16 cellular contexts compared by ENCODE assay signal in the genomic region with DNA sequence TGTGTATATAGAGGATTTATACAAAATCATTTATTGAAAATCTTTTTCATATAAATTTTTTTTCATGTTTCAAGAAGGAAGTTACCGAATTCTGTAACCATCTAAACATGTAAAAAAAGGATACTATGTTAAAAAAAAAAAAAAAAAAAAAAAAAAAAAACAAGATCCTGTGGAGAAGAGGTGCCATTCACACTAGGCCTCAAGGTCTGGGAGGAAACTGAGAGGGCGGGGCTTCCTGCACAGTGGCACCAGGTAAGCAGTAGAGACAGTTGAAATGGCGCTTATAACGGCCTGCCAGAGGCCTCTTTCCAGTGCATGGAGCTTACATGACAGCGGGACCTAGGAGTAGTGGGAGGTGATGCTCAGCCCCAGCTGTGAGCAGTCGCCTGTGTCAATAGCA. TPM values are rescaled to one million over a fixed set of nuclear protein-coding genes. Genes with fewer than 3 reads are reported as not detected.
DNase-seq lines count a peak whose midpoint lies in the region; ATAC-seq and TF ChIP-seq lines count a peak whose summit lies in the region.
"Had no signal": no experiment of that assay in that cellular context is flagged by ENCODE, and none has a peak within 500 bp of the region (broad histone marks: within the 10 kb centered on the region; RNA-seq: fewer than 3 reads in every experiment).

No MANE protein-coding gene starts in this region.

- no peak overlapping the region for H2AFZ ChIP-seq in neural progenitor cell (replicated peaks)

- no peak overlapping the region for H3K9ac ChIP-seq in neural progenitor cell
- H3K9ac ChIP-seq: SK-N-SH had no signal

- no peaks in the 10 kb centered on the region for H4K20me1 ChIP-seq in neural progenitor cell (ENCODE audit: low read depth)

- H3K9me3 Mint-ChIP-seq in neural progenitor cell: peaks cover 3% of the 10 kb centered on the region

- H3K79me2 ChIP-seq in neural progenitor cell (ENCODE audit: low read depth): no peaks in the 10 kb centered on the region

- POLR2A ChIA-PET in HEK293 (lab: Yijun Ruan, JAX): interaction anchor here (2.2 kb wide), 1 partner anchor 18 kb away, joined by 9 read pairs; the partner anchor contains the start of genes OFD1 and TRAPPC2

- no peaks in the 10 kb centered on the region for H3K27me3 ChIP-seq in neural progenitor cell
- H3K27me3 ChIP-seq: upper lobe of left lung had no signal

- H3K4me3 Mint-ChIP-seq in neural progenitor cell: no peak overlapping the region

- H3K9me3 ChIP-seq in HEK293 (ENCODE audit: control insufficient read depth, insufficient read depth, low read depth, low read length) (no peaks in the 10 kb centered on the region), neural progenitor cell (ENCODE audit: low read depth) (no peaks in the 10 kb centered on the region)
- H3K9me3 ChIP-seq: SK-N-SH, upper lobe of left lung had no signal

- no peaks in the 10 kb centered on the region for H3F3A ChIP-seq in neural progenitor cell (ENCODE audit: low read depth)

- TF ChIP-seq CTCF in HEK293 (tag by site-specific recombination; IDR thresholded peaks at IDR 0.05) (no peak), neural progenitor cell (IDR thresholded peaks at IDR 0.05) (no peak)

- peaks cover 22% of the 10 kb centered on the region for H3K36me3 Mint-ChIP-seq in neural progenitor cell

- CTCF ChIA-PET in HEK293 (lab: Yijun Ruan, JAX): interaction anchor here (0.6 to 1.3 kb wide), 2 partner anchors 15 to 20 kb away, joined by 3 read pairs; no protein-coding TSS in a partner anchor

- peaks cover 72 to 79% of the 10 kb centered on the region in 2 experiments for H3K36me3 ChIP-seq in HEK293 (ENCODE audit: control insufficient read depth in 2 of 2, insufficient read depth in 1 of 2, low read length in 2 of 2)
- H3K36me3 ChIP-seq in neural progenitor cell: peaks cover 5% of the 10 kb centered on the region

- H3K27me3 Mint-ChIP-seq in neural progenitor cell (ENCODE audit: insufficient read depth, low read depth): no peaks in the 10 kb centered on the region

- DNase-seq in activated T-cell treated with anti-CD3 and anti-CD28 coated beads, Interleukin-2, amount 50 U/mL, for 1 hour: peak; percentile 31
- DNase-seq in activated T-cell treated with anti-CD3 and anti-CD28 coated beads for 4 hours: no peak
- DNase-seq in activated effector memory CD4-positive, alpha-beta T cell treated with anti-CD3 and anti-CD28 coated beads, Interleukin-2, amount 50 U/mL, for 16 hours: peak; percentile 77
- DNase-seq in neural progenitor cell (ENCODE audit: low spot score): no peak
- DNase-seq in NCI-H446 treated with DMSO at 0.1 percent for 48 hours (lab: John Stamatoyannopoulos, UW): no peak
- no peak for DNase-seq in DMS 273 (lab: John Stamatoyannopoulos, UW; ENCODE audit: unreplicated experiment)
- DNase-seq: activated CD4-positive, CD25-positive, alpha-beta regulatory T cell treated with anti-CD3 and anti-CD28 coated beads, Interleukin-2, amount 50 U/mL, for 72 hours; amygdala; dermis blood vessel endothelial cell; mammary epithelial cell; occipital lobe; SK-N-SH; small intestine had no signal

- no peak overlapping the region for H3K4me2 ChIP-seq in neural progenitor cell
- H3K4me2 ChIP-seq: SK-N-SH had no signal

- no peak for ATAC-seq in HG02884 (IDR thresholded peaks at IDR 0.05; ENCODE audit: unreplicated experiment)

- H3K4me1 Mint-ChIP-seq in neural progenitor cell: peaks cover 23% of the 10 kb centered on the region

- H3K27ac ChIP-seq in HEK293 (ENCODE audit: extremely low read depth, low read depth, low read length) (0 out of 2 replicates have a peak overlapping the region, but pooled peaks have one; percentile 9), neural progenitor cell (no peak overlapping the region)
- H3K27ac ChIP-seq: upper lobe of left lung had no signal

- H3K4me1 ChIP-seq in HEK293 (ENCODE audit: control insufficient read depth, insufficient read depth, low read length) (peaks cover 3% of the 10 kb centered on the region; the same call in 1 of the 2 replicates), neural progenitor cell (no peaks in the 10 kb centered on the region)

- H3K4me3 ChIP-seq in HEK293 (ENCODE audit: low read depth, low read length) (no peak overlapping the region), neural progenitor cell (no peak overlapping the region)
- H3K4me3 ChIP-seq: upper lobe of left lung had no signal

- peak overlapping the region; percentile 100 for H3K27ac Mint-ChIP-seq in neural progenitor cell

TF ChIP-seq in HEK293, 187 proteins besides CTCF, POLR2A, EP300 and RAD21:
- no peak for TF ChIP-seq ZNF18 (tag by site-specific recombination; IDR thresholded peaks at IDR 0.05)
- TF ChIP-seq, protein P1, sequence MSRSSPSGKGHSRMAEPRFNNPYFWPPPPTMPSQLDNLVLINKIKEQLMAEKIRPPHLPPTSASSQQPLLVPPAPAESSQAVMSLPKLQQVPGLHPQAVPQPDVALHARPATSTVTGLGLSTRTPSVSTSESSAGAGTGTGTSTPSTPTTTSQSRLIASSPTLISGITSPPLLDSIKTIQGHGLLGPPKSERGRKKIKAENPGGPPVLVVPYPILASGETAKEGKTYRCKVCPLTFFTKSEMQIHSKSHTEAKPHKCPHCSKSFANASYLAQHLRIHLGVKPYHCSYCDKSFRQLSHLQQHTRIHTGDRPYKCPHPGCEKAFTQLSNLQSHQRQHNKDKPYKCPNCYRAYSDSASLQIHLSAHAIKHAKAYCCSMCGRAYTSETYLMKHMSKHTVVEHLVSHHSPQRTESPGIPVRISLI (tag by site-specific recombination; IDR thresholded peaks at IDR 0.05): peak; percentile 68; the same call in 1 of the 2 replicates

RNA-seq across cellular contexts. Expression of gene TRAPPC2, which starts 17.5 kb away (rescaled TPM):
- total RNA-seq in neural progenitor cell (ENCODE audit: low replicate concordance): 24.9 and 31.6 TPM in 2 replicates

RNA-seq across cellular contexts. Expression of gene OFD1, which starts 17.6 kb away (rescaled TPM):
- 23.3 and 36.0 TPM in 2 replicates for total RNA-seq in neural progenitor cell (ENCODE audit: low replicate concordance)

RNA-seq across cellular contexts. Expression of gene RAB9A, which starts 28.0 kb away (rescaled TPM):
- total RNA-seq in neural progenitor cell (ENCODE audit: low replicate concordance): 27.9 and 30.5 TPM in 2 replicates

Comparison
In these comparisons a context has a peak if more than half of its experiments do, and no peak if none do; other contexts are left out.
1. DNase-seq: peak in activated T-cell treated with anti-CD3 and anti-CD28 coated beads, Interleukin-2, amount 50 U/mL, for 1 hour (single experiment) and activated effector memory CD4-positive, alpha-beta T cell treated with anti-CD3 and anti-CD28 coated beads, Interleukin-2, amount 50 U/mL, for 16 hours (single experiment); none in activated T-cell treated with anti-CD3 and anti-CD28 coated beads for 4 hours (single experiment), neural progenitor cell (single experiment), NCI-H446 treated with DMSO at 0.1 percent for 48 hours (single experiment) and DMS 273 (single experiment).